In the genomic region with DNA sequence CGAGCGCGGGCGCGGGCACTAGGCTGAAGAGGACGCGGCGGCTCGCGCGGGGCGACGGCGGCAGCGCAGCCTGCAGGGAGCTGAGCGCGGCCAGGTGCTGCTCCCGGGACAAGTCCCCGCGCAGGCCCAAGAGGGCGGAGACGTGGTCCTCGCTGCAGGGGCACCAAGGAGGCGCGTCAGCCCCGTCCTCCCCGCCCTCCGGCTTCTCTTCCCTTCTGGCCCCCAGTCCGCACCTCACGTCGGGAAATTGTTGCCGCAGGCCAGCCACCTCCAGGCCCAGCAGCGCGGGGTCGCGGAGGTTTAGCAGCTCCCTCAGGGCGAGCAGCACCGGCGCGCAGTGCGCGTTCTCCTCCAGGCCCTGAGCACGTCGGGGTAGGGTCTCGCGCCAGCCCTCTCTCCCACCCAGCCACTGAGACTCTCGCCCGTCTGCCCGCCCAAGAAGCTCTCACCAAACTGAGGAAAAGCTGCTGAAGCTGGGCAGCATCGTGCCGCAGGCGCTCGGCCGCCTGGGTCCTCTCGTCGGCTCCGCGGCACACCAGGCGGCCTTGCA, we compare ENCODE assay signal across 8 cellular contexts. TPM values are rescaled to one million over a fixed set of nuclear protein-coding genes. Genes with fewer than 3 reads are reported as not detected.
DNase-seq lines count a peak whose midpoint lies in the region; ATAC-seq and TF ChIP-seq lines count a peak whose summit lies in the region.

No MANE protein-coding gene starts in this region.

- H3K4me3 ChIP-seq in PC-9, result peak overlapping the region; percentile 67
- H3K4me3 ChIP-seq in esophagus squamous epithelium, result peak overlapping the region; percentile 58 to 94 (median 60)
- H3K4me3 ChIP-seq in ovary, result peak overlapping the region; percentile 83

- H3K27me3 Mint-ChIP-seq in activated T-cell treated with anti-CD3 and anti-CD28 coated beads, Interleukin-2, amount 50 U/mL, for 4 hours (ENCODE audit: low read depth), result peaks cover 4% of the 10 kb centered on the region

- no peaks in the 10 kb centered on the region for H4K20me1 ChIP-seq in PC-9 (ENCODE audit: insufficient read depth)

- peak overlapping the region; percentile 83 for H3K4me3 Mint-ChIP-seq in activated T-cell treated with anti-CD3 and anti-CD28 coated beads, Interleukin-2, amount 50 U/mL, for 4 hours

- intact Hi-C loops in PC-9 (cut with micrococcal nuclease; ENCODE audit: unreplicated experiment) (loop anchor here (2.0 kb wide), 1 partner anchor 72 kb away; no protein-coding TSS in a partner anchor), esophagus squamous epithelium (cut with DNase I) (no loop called here), ovary (cut with DNase I) (loop anchor here in 1 of 4 donors (10.0 kb wide), 1 partner anchor 210 kb away; no protein-coding TSS in a partner anchor)

- no peaks in the 10 kb centered on the region for H3K36me3 Mint-ChIP-seq in activated T-cell treated with anti-CD3 and anti-CD28 coated beads, Interleukin-2, amount 50 U/mL, for 4 hours (ENCODE audit: insufficient read depth)

- H3K9me3 Mint-ChIP-seq in activated T-cell treated with anti-CD3 and anti-CD28 coated beads, Interleukin-2, amount 50 U/mL, for 4 hours, result no peaks in the 10 kb centered on the region

- H3K27me3 ChIP-seq in PC-9 (ENCODE audit: insufficient read depth, low read depth) (no peaks in the 10 kb centered on the region), esophagus squamous epithelium (no peaks in the 10 kb centered on the region), ovary (no peaks in the 10 kb centered on the region)

- WGBS in esophagus squamous epithelium, 2 donors, result no CpG with 5 or more reads among the region's 59 CpGs
- 3% methylated on average over 51 to 59 of the region's 59 CpGs for WGBS in ovary, 3 donors

- no peak for DNase-seq in activated T-cell treated with anti-CD3 and anti-CD28 coated beads, Interleukin-2, amount 50 U/mL, for 4 hours
- DNase-seq in activated T-cell treated with anti-CD3 and anti-CD28 coated beads, Interleukin-2, amount 50 U/mL, for 1 hour, result no peak
- DNase-seq in PC-9 (no peak), esophagus squamous epithelium (lab: John Stamatoyannopoulos, UW) (no peak), ovary (peak in 1 of 5 donors; percentile 64)
- no peak for DNase-seq in effector CD8-positive, alpha-beta T cell (lab: John Stamatoyannopoulos, UW)
- DNase-seq in activated CD4-positive, alpha-beta T cell treated with anti-CD3 and anti-CD28 coated beads, Interleukin-2, amount 50 U/mL, for 1 hour, result no peak
- DNase-seq in stimulated activated CD4-positive, alpha-beta T cell treated with anti-CD3 and anti-CD28 coated beads, Interleukin-4, amount 100 ng/mL, for 1 hour, result no peak

- no peaks in the 10 kb centered on the region for H3K36me3 ChIP-seq in PC-9 (ENCODE audit: low read depth)
- no peaks in the 10 kb centered on the region for H3K36me3 ChIP-seq in esophagus squamous epithelium
- H3K36me3 ChIP-seq in ovary, result no peaks in the 10 kb centered on the region

- H3F3A ChIP-seq in PC-9 (ENCODE audit: insufficient read depth, low read depth), result peaks cover 20% of the 10 kb centered on the region; the same call in 1 of the 2 replicates

- H2AFZ ChIP-seq in PC-9, result peak overlapping the region; percentile 75

- H3K27ac ChIP-seq in PC-9 (peak overlapping the region; percentile 66; the same call in 1 of the 2 replicates), esophagus squamous epithelium (peak overlapping the region; percentile 93 to 99 (median 98)), ovary (peak overlapping the region; percentile 97 to 99)

- no TSS peak for BruUV-seq in PC-9 (replicated peaks; lab: Mats Ljungman, UMichigan)

- POLR2A ChIA-PET in PC-9 (lab: Charles Lee; ENCODE audit: unreplicated experiment), result no interaction called here

- H3K4me1 ChIP-seq in PC-9 (replicated peaks; ENCODE audit: insufficient read depth) (peaks cover 39% of the 10 kb centered on the region), esophagus squamous epithelium (peaks cover 22 to 58% (median 39%) of the 10 kb centered on the region in 3 donors), ovary (ENCODE audit: insufficient read depth) (peaks cover 3% of the 10 kb centered on the region)

- H3K9me2 ChIP-seq in PC-9 (ENCODE audit: insufficient read depth), result no peaks in the 10 kb centered on the region

- CTCF ChIA-PET in PC-9 (lab: Charles Lee), result interaction anchor here (1.2 kb wide), 1 partner anchor 167 kb away, joined by 4 read pairs; no protein-coding TSS in a partner anchor

- H3K4me2 ChIP-seq in PC-9, result peak overlapping the region; percentile 84

- TF ChIP-seq CTCF in PC-9 (conservative IDR thresholded peaks at IDR 0.05) (no peak), esophagus squamous epithelium (IDR thresholded peaks at IDR 0.05) (no peak), ovary (IDR thresholded peaks at IDR 0.05) (peak in 1 of 3 donors; percentile 4)

- H3K4me1 Mint-ChIP-seq in activated T-cell treated with anti-CD3 and anti-CD28 coated beads, Interleukin-2, amount 50 U/mL, for 4 hours (ENCODE audit: low read depth), result peaks cover 12% of the 10 kb centered on the region

- peak; percentile 3 to 15 for ATAC-seq in activated T-cell treated with anti-CD3 and anti-CD28 coated beads, Interleukin-2, amount 50 U/mL, for 4 hours

- TF ChIP-seq EP300 in ovary (IDR thresholded peaks at IDR 0.05), result no peak

- TF ChIP-seq POLR2A in esophagus squamous epithelium (IDR thresholded peaks at IDR 0.05), result no peak
- TF ChIP-seq POLR2A in ovary (IDR thresholded peaks at IDR 0.05), result no peak

- H3K79me2 ChIP-seq in PC-9 (ENCODE audit: low read depth), result peaks cover 16% of the 10 kb centered on the region

- H3K9me3 ChIP-seq in PC-9 (ENCODE audit: insufficient read depth, low read depth), result no peaks in the 10 kb centered on the region
- no peaks in the 10 kb centered on the region for H3K9me3 ChIP-seq in esophagus squamous epithelium
- H3K9me3 ChIP-seq in ovary, result no peaks in the 10 kb centered on the region

RNA-seq across cellular contexts. Expression of a gene that starts 0.8 kb away (rescaled TPM):
- total RNA-seq in activated T-cell treated with anti-CD3 and anti-CD28 coated beads, Interleukin-2, amount 50 U/mL, for 4 hours, result 10 to 100 TPM; 10.1 to 15.5 (median 14.7) TPM
- total RNA-seq in PC-9 (2021) (21.7 and 24.6 TPM in 2 replicates), esophagus squamous epithelium (10 to 100 TPM in 3 of 4 donors, 1 to 10 TPM in 1; 8.8 to 18.8 (median 13.4) TPM), ovary (10 to 100 TPM; 16.8 to 96.4 (median 65.7) TPM)
- polyA plus RNA-seq in ovary, result 10 to 100 TPM; 15.4 to 38.4 TPM

RNA-seq across cellular contexts. Expression of a gene that starts 5.4 kb away (rescaled TPM):
- total RNA-seq in activated T-cell treated with anti-CD3 and anti-CD28 coated beads, Interleukin-2, amount 50 U/mL, for 4 hours, result not detected
- total RNA-seq in PC-9 (2021) (0.35 TPM in 1 of 2 replicates, not detected in the other), esophagus squamous epithelium (1 to 10 TPM; 1.1 to 2.3 (median 1.4) TPM), ovary (10 to 100 TPM in 4 of 7 donors, 1 to 10 TPM in 3; 6.1 to 33.0 (median 16.4) TPM)
- 10 to 100 TPM in 1 of 2 donors, under 1 TPM in 1; 0.32 to 12.2 TPM for polyA plus RNA-seq in ovary

RNA-seq across cellular contexts. Expression of a gene that starts 7.4 kb away (rescaled TPM):
- 100 to 1,000 TPM; 195 to 201 (median 198) TPM for total RNA-seq in activated T-cell treated with anti-CD3 and anti-CD28 coated beads, Interleukin-2, amount 50 U/mL, for 4 hours
- total RNA-seq in PC-9 (2021), result 78.4 and 82.5 TPM in 2 replicates
- 10 to 100 TPM; 66.1 to 96.9 (median 81.9) TPM for total RNA-seq in esophagus squamous epithelium
- 10 to 100 TPM; 36.0 to 75.7 (median 52.9) TPM for total RNA-seq in ovary
- 10 to 100 TPM; 17.6 to 36.2 TPM for polyA plus RNA-seq in ovary

RNA-seq across cellular contexts. Expression of a gene that starts 14.2 kb away (rescaled TPM):
- 1 to 10 TPM in 2 of 3 donors, under 1 TPM in 1; 0.99 to 3.7 (median 1.4) TPM for total RNA-seq in activated T-cell treated with anti-CD3 and anti-CD28 coated beads, Interleukin-2, amount 50 U/mL, for 4 hours
- 68.0 and 76.8 TPM in 2 replicates for total RNA-seq in PC-9 (2021)
- 10 to 100 TPM; 25.1 to 56.1 (median 36.7) TPM for total RNA-seq in esophagus squamous epithelium
- 10 to 100 TPM; 14.1 to 31.7 (median 21.4) TPM for total RNA-seq in ovary
- 10 to 100 TPM; 17.9 to 23.1 TPM for polyA plus RNA-seq in ovary

RNA-seq across cellular contexts. Expression of a gene that starts 14.4 kb away (rescaled TPM):
- 1 to 10 TPM; 5.1 to 5.9 (median 5.3) TPM for total RNA-seq in activated T-cell treated with anti-CD3 and anti-CD28 coated beads, Interleukin-2, amount 50 U/mL, for 4 hours
- 32.4 and 51.1 TPM in 2 replicates for total RNA-seq in PC-9 (2021)
- total RNA-seq in esophagus squamous epithelium, result 10 to 100 TPM; 30.1 to 35.9 (median 32.9) TPM
- 10 to 100 TPM in 1 of 7 donors, 1 to 10 TPM in 6; 1.1 to 14.8 (median 2.8) TPM for total RNA-seq in ovary
- 1 to 10 TPM in 1 of 2 donors, not detected in 1; 1.2 TPM for polyA plus RNA-seq in ovary
